8 cellular contexts compared by ENCODE assay signal in the genomic region with DNA sequence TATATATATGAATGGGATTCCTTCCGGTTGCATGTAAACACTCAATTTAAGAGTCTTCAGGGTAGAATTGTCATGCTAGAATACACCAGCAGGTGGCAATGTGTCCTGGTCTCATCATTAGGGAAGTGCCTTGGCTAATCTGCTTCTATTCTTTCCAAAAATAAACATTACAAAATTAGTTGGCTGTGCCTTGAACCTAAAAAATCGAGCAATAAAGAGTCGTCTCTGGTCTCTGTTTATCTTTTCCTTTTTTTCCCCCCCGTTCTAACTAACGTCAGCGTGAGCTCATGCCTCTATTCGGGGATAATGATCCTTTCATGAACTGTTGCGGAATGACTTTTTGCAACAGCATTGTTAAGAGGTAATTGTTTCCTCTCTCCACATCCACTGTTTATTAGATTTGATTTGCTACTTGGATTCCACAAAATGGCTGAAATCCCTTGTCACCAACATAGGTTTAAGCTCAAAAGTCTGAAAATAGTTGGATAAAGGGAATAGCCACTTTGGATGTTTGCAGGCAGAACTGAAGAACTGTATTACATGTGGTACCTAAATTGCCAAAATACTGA. TPM values are rescaled to one million over a fixed set of nuclear protein-coding genes. Genes with fewer than 3 reads are reported as not detected.
A peak's percentile ranks its signal among the peaks of the same experiment; 100 is the strongest.
DNase-seq lines count a peak whose midpoint lies in the region; ATAC-seq, FAIRE-seq and TF ChIP-seq lines count a peak whose summit lies in the region.

No MANE protein-coding gene starts in this region.

- H3K36me3 ChIP-seq in vagina, result peaks cover 0 to 5% of the 10 kb centered on the region in 2 donors

- peak overlapping the region; percentile 80 to 94 for H3K4me3 ChIP-seq in vagina

- TF ChIP-seq CTCF in vagina (IDR thresholded peaks at IDR 0.05), result peak; percentile 56 to 64 (median 60)

- intact Hi-C loops in vagina (cut with DNase I), result loop anchor here (5.0 kb wide), 1 partner anchor 62 kb away; no protein-coding TSS in a partner anchor

- no peaks in the 10 kb centered on the region for H3K9me3 ChIP-seq in vagina

- no peaks in the 10 kb centered on the region for H3K9me3 Mint-ChIP-seq in activated naive CD4-positive, alpha-beta T cell treated with anti-CD3 and anti-CD28 coated beads, Interleukin-2, amount 50 U/mL, for 24 hours

- H3K27me3 ChIP-seq in vagina, result no peaks in the 10 kb centered on the region

- H3K4me1 ChIP-seq in vagina, result peaks cover 51% of the 10 kb centered on the region

- peaks cover 47% of the 10 kb centered on the region for H3K27me3 Mint-ChIP-seq in activated naive CD4-positive, alpha-beta T cell treated with anti-CD3 and anti-CD28 coated beads, Interleukin-2, amount 50 U/mL, for 24 hours

- H3K36me3 Mint-ChIP-seq in activated naive CD4-positive, alpha-beta T cell treated with anti-CD3 and anti-CD28 coated beads, Interleukin-2, amount 50 U/mL, for 24 hours, result peaks cover 3% of the 10 kb centered on the region

- H3K27ac ChIP-seq in vagina, result peak overlapping the region; percentile 98

- peak in 1 of 2 donors; percentile 20 for TF ChIP-seq POLR2A in vagina (IDR thresholded peaks at IDR 0.05)

- peak overlapping the region; percentile 73 for H3K27ac Mint-ChIP-seq in activated naive CD4-positive, alpha-beta T cell treated with anti-CD3 and anti-CD28 coated beads, Interleukin-2, amount 50 U/mL, for 24 hours

- DNase-seq in GDM1 (lab: John Stamatoyannopoulos, UW) (peak; percentile 39), LoVo (ENCODE audit: low spot score) (peak; percentile 83), RCC 7860 (ENCODE audit: low spot score) (peak; percentile 47), germinal center (ENCODE audit: low spot score) (peak; percentile 70), occipital lobe (lab: John Stamatoyannopoulos, UW) (peak; percentile 15), vagina (ENCODE audit: extremely low spot score in 2 of 2) (no peak)

- peak overlapping the region; percentile 82 for H3K4me3 Mint-ChIP-seq in activated naive CD4-positive, alpha-beta T cell treated with anti-CD3 and anti-CD28 coated beads, Interleukin-2, amount 50 U/mL, for 24 hours

- peaks cover 28% of the 10 kb centered on the region for H3K4me1 Mint-ChIP-seq in activated naive CD4-positive, alpha-beta T cell treated with anti-CD3 and anti-CD28 coated beads, Interleukin-2, amount 50 U/mL, for 24 hours

- no peak for FAIRE-seq in RCC 7860 (lab: Jason Lieb, UNC)

- ATAC-seq in GM21381 (IDR thresholded peaks at IDR 0.05; ENCODE audit: unreplicated experiment), result no peak

RNA-seq across cellular contexts. Expression of a gene that starts 1.2 kb away (rescaled TPM):
- total RNA-seq in occipital lobe (235 TPM), vagina (106 TPM)

RNA-seq across cellular contexts. Expression of a gene that starts 9.9 kb away (rescaled TPM):
- total RNA-seq in occipital lobe (22.9 TPM), vagina (3.7 TPM)

Comparison
In these comparisons a context has a peak if more than half of its experiments do, and no peak if none do; other contexts are left out.
1. DNase-seq: peak in GDM1 (single experiment), LoVo (single experiment), RCC 7860 (single experiment), germinal center (single experiment) and occipital lobe (single experiment); none in vagina (0 of 2).